In genomic region chr15:71610991-71611720, GRCh38 we compare ENCODE assay signal across 20 cellular contexts.
DNase-seq lines count a peak whose midpoint lies in the region; ATAC-seq and TF ChIP-seq lines count a peak whose summit lies in the region.
"Had no signal": no experiment of that assay in that cellular context is flagged by ENCODE, and none has a peak within 500 bp of the region (broad histone marks: within the 10 kb centered on the region; RNA-seq: fewer than 3 reads in every experiment).

No MANE protein-coding gene starts in this region.

- no peaks in the 10 kb centered on the region for H4K20me1 ChIP-seq in Karpas-422 (ENCODE audit: insufficient read depth, low read depth, low read length)
- H4K20me1 ChIP-seq: BLaER1 treated with 17β-estradiol and CSF1 and Interleukin-3, amounts not matched to agents 10 nM and 100 nM had no signal

- H3K4me2 ChIP-seq in Karpas-422 (ENCODE audit: low read depth, low read length, poor library complexity, severe bottlenecking) = no peak overlapping the region
- H3K4me2 ChIP-seq: BLaER1 treated with 17β-estradiol and CSF1 and Interleukin-3, amounts not matched to agents 10 nM and 100 nM had no signal

- H3K4me3 Mint-ChIP-seq in WTC11 = peak overlapping the region; percentile 23
- H3K4me3 Mint-ChIP-seq: activated naive CD8-positive, alpha-beta T cell treated with anti-CD3 and anti-CD28 coated beads, Interleukin-2, amount 50 U/mL, for 24 hours; activated T-helper 1 cell treated with anti-CD3 and anti-CD28 coated beads, Interleukin-12 subunit alpha, Interleukin-12 subunit beta, Interleukin-2, Interleukin-4 antibody, amounts not matched to agents 30 ng/mL and 10 ng/mL and 1 ng/mL, durations not matched to agents 14 hours and 24 hours and 36 hours; effector memory CD8-positive, alpha-beta T cell; T-cell had no signal

- no peaks in the 10 kb centered on the region for H3K79me2 ChIP-seq in Karpas-422 (ENCODE audit: low read length)

- H3K27ac Mint-ChIP-seq in WTC11 = peak overlapping the region; percentile 82
- H3K27ac Mint-ChIP-seq: activated naive CD8-positive, alpha-beta T cell treated with anti-CD3 and anti-CD28 coated beads, Interleukin-2, amount 50 U/mL, for 24 hours; activated T-helper 1 cell treated with anti-CD3 and anti-CD28 coated beads, Interleukin-12 subunit alpha, Interleukin-12 subunit beta, Interleukin-2, Interleukin-4 antibody, amounts not matched to agents 30 ng/mL and 10 ng/mL and 1 ng/mL, durations not matched to agents 14 hours and 24 hours and 36 hours; effector memory CD8-positive, alpha-beta T cell; T-cell had no signal

- no peaks in the 10 kb centered on the region for H3K36me3 ChIP-seq in Karpas-422 (ENCODE audit: insufficient read depth, low read length)
- no peaks in the 10 kb centered on the region for H3K36me3 ChIP-seq in subcutaneous abdominal adipose tissue (ENCODE audit: control insufficient read depth in 5 of 5, insufficient read depth in 5 of 5, low read length in 5 of 5)
- H3K36me3 ChIP-seq: BLaER1 treated with 17β-estradiol and CSF1 and Interleukin-3, amounts not matched to agents 10 nM and 100 nM; WERI-Rb-1 had no signal

- no peaks in the 10 kb centered on the region for H3K9me2 ChIP-seq in Karpas-422 (replicated peaks; ENCODE audit: insufficient read depth, low read length)

- DNase-seq in Karpas-422 = peak; percentile 28
- no peak for DNase-seq in WTC11 (ENCODE audit: low spot score)
- DNase-seq in left ventricle myocardium superior = no peak
- DNase-seq in AML-193 (lab: John Stamatoyannopoulos, UW) = no peak
- no peak for DNase-seq in foreskin keratinocyte
- no peak for DNase-seq in coronary artery (ENCODE audit: low spot score)
- DNase-seq: activated naive CD8-positive, alpha-beta T cell treated with anti-CD3 and anti-CD28 coated beads, Interleukin-2, amount 50 U/mL, for 24 hours; central memory CD4-positive, alpha-beta T cell; DMS153; effector memory CD8-positive, alpha-beta T cell; MM.1S; NCI-H2171 treated with DMSO at 0.1 percent for 48 hours; stimulated activated CD4-positive, alpha-beta T cell treated with anti-CD3 and anti-CD28 coated beads, Interleukin-4, amount 100 ng/mL, for 1 hour; stimulated activated CD8-positive, alpha-beta memory T cell treated with anti-CD3 and anti-CD28 coated beads, Interleukin-4, amount 100 ng/mL, for 48 hours; T-cell; WERI-Rb-1 had no signal

- no peaks in the 10 kb centered on the region for H3K36me3 Mint-ChIP-seq in WTC11
- H3K36me3 Mint-ChIP-seq: T-cell had no signal

- no peak overlapping the region for H3K4me3 ChIP-seq in Karpas-422 (ENCODE audit: low read length)
- no peak overlapping the region for H3K4me3 ChIP-seq in subcutaneous abdominal adipose tissue (ENCODE audit: low read depth in 1 of 5, low read length in 5 of 5)
- no peak overlapping the region for H3K4me3 ChIP-seq in coronary artery
- H3K4me3 ChIP-seq: BLaER1 treated with 17β-estradiol and CSF1 and Interleukin-3, amounts not matched to agents 10 nM and 100 nM had no signal

- TF ChIP-seq CTCF in WTC11 (IDR thresholded peaks at IDR 0.05) = no peak
- TF ChIP-seq CTCF in foreskin keratinocyte (conservative IDR thresholded peaks at IDR 0.05) = no peak
- TF ChIP-seq CTCF in coronary artery (IDR thresholded peaks at IDR 0.05) = no peak

- H3K9me3 ChIP-seq in Karpas-422 (ENCODE audit: low read length) = no peaks in the 10 kb centered on the region
- H3K9me3 ChIP-seq in subcutaneous abdominal adipose tissue (ENCODE audit: control insufficient read depth in 5 of 5, low read length in 5 of 5) = no peaks in the 10 kb centered on the region
- H3K9me3 ChIP-seq: BLaER1 treated with 17β-estradiol and CSF1 and Interleukin-3, amounts not matched to agents 10 nM and 100 nM had no signal

- intact Hi-C loops in left ventricle myocardium superior (cut with micrococcal nuclease) = no loop called here

- no peak overlapping the region for H3K9ac ChIP-seq in Karpas-422 (ENCODE audit: low read length)
- no peak overlapping the region for H3K9ac ChIP-seq in subcutaneous abdominal adipose tissue (ENCODE audit: low read length in 5 of 5)
- H3K9ac ChIP-seq: BLaER1 treated with 17β-estradiol and CSF1 and Interleukin-3, amounts not matched to agents 10 nM and 100 nM had no signal

- ATAC-seq in WTC11 (peak; percentile 74), left ventricle myocardium superior (peak; percentile 57), foreskin keratinocyte (no peak)
- ATAC-seq: activated naive CD8-positive, alpha-beta T cell treated with anti-CD3 and anti-CD28 coated beads, Interleukin-2, amount 50 U/mL, for 24 hours; effector memory CD8-positive, alpha-beta T cell; T-cell had no signal

- peaks cover 7% of the 10 kb centered on the region for H3K9me3 Mint-ChIP-seq in WTC11
- H3K9me3 Mint-ChIP-seq: activated naive CD8-positive, alpha-beta T cell treated with anti-CD3 and anti-CD28 coated beads, Interleukin-2, amount 50 U/mL, for 24 hours; activated T-helper 1 cell treated with anti-CD3 and anti-CD28 coated beads, Interleukin-12 subunit alpha, Interleukin-12 subunit beta, Interleukin-2, Interleukin-4 antibody, amounts not matched to agents 30 ng/mL and 10 ng/mL and 1 ng/mL, durations not matched to agents 14 hours and 24 hours and 36 hours; effector memory CD8-positive, alpha-beta T cell; T-cell had no signal

- H3K27ac ChIP-seq in Karpas-422 (ENCODE audit: low read length) (no peak overlapping the region), subcutaneous abdominal adipose tissue (ENCODE audit: low read depth, low read length) (peak overlapping the region; percentile 70), foreskin keratinocyte (no peak overlapping the region), coronary artery (no peak overlapping the region)
- H3K27ac ChIP-seq: BLaER1 treated with 17β-estradiol and CSF1 and Interleukin-3, amounts not matched to agents 10 nM and 100 nM; RWPE1; WERI-Rb-1 had no signal

- H3K27me3 Mint-ChIP-seq in WTC11 (ENCODE audit: low read depth) = no peaks in the 10 kb centered on the region

- CTCF ChIA-PET in WTC11 (lab: Charles Lee) = interaction anchor here (0.7 to 1.2 kb wide), 2 partner anchors 35 to 132 kb away, joined by 3 to 8 read pairs; no protein-coding TSS in a partner anchor

- no peak overlapping the region for H2AFZ ChIP-seq in Karpas-422 (ENCODE audit: low read length)

- H3K27me3 ChIP-seq in Karpas-422 (ENCODE audit: low read length) (peaks cover 2% of the 10 kb centered on the region; the same call in 1 of the 2 replicates), subcutaneous abdominal adipose tissue (ENCODE audit: control insufficient read depth in 5 of 5, insufficient read depth in 4 of 5, low read length in 5 of 5) (no peaks in the 10 kb centered on the region), foreskin keratinocyte (no peaks in the 10 kb centered on the region)
- H3K27me3 ChIP-seq: BLaER1 treated with 17β-estradiol and CSF1 and Interleukin-3, amounts not matched to agents 10 nM and 100 nM had no signal

- POLR2A ChIA-PET in WTC11 (lab: Charles Lee) = no interaction called here

- H3K4me1 ChIP-seq in Karpas-422 (ENCODE audit: low read length) = no peaks in the 10 kb centered on the region
- peaks cover 0 to 45% (median 25%) of the 10 kb centered on the region in 5 donors for H3K4me1 ChIP-seq in subcutaneous abdominal adipose tissue (ENCODE audit: control insufficient read depth in 5 of 5, insufficient read depth in 5 of 5, low read length in 5 of 5)
- H3K4me1 ChIP-seq in foreskin keratinocyte = no peaks in the 10 kb centered on the region
- H3K4me1 ChIP-seq: BLaER1 treated with 17β-estradiol and CSF1 and Interleukin-3, amounts not matched to agents 10 nM and 100 nM had no signal

- H3K4me1 Mint-ChIP-seq in WTC11 = peaks cover 70% of the 10 kb centered on the region
- H3K4me1 Mint-ChIP-seq: activated naive CD8-positive, alpha-beta T cell treated with anti-CD3 and anti-CD28 coated beads, Interleukin-2, amount 50 U/mL, for 24 hours; T-cell had no signal

TF ChIP-seq in WTC11, 78 proteins besides CTCF, POLR2A, EP300 and RAD21 (continues in another document):
- no peak for TF ChIP-seq ZNF121 (CRISPR knock-in tag; IDR thresholded peaks at IDR 0.05)
- TF ChIP-seq ZNF317 (CRISPR knock-in tag; IDR thresholded peaks at IDR 0.05; ENCODE audit: borderline replicate concordance, low read depth) = no peak
- TF ChIP-seq NFATC4 (CRISPR knock-in tag; IDR thresholded peaks at IDR 0.05) = no peak
- TF ChIP-seq SMAD3 (CRISPR knock-in tag; IDR thresholded peaks at IDR 0.05; ENCODE audit: borderline replicate concordance) = no peak
- TF ChIP-seq NFE2L1 (CRISPR knock-in tag; IDR thresholded peaks at IDR 0.05) = no peak
- no peak for TF ChIP-seq ZNF532 (CRISPR knock-in tag; IDR thresholded peaks at IDR 0.05; ENCODE audit: borderline replicate concordance)
- TF ChIP-seq MXD4 (CRISPR knock-in tag; IDR thresholded peaks at IDR 0.05; ENCODE audit: borderline replicate concordance) = no peak
